ENCODE assay signal across 20 cellular contexts in genomic region chr12:18467636-18468520, GRCh38.
DNase-seq lines count a peak whose midpoint lies in the region; ATAC-seq and TF ChIP-seq lines count a peak whose summit lies in the region.
"Had no signal": no experiment of that assay in that cellular context is flagged by ENCODE, and none has a peak within 500 bp of the region (broad histone marks: within the 10 kb centered on the region; RNA-seq: fewer than 3 reads in every experiment).

No MANE protein-coding gene starts in this region.

- peak overlapping the region; percentile 5; the same call in 1 of the 2 replicates for H3K9ac ChIP-seq in PC-3 (ENCODE audit: low read length)
- H3K9ac ChIP-seq in smooth muscle cell (ENCODE audit: low read depth): no peak overlapping the region

- peak overlapping the region; percentile 77 for H3K27ac ChIP-seq in PC-3 (ENCODE audit: low read length)
- peak overlapping the region; percentile 36 for H3K27ac ChIP-seq in smooth muscle cell (ENCODE audit: low read depth)
- H3K27ac ChIP-seq: brain microvascular endothelial cell, testis had no signal

- no peaks in the 10 kb centered on the region for H3K79me2 ChIP-seq in PC-3 (ENCODE audit: low read length)
- H3K79me2 ChIP-seq in smooth muscle cell (ENCODE audit: low read depth): no peaks in the 10 kb centered on the region

- peak; percentile 65 for ATAC-seq in GM18907 (IDR thresholded peaks at IDR 0.05; ENCODE audit: unreplicated experiment)
- ATAC-seq in HG02798 (IDR thresholded peaks at IDR 0.05; ENCODE audit: poor library complexity, unreplicated experiment): peak; percentile 84
- ATAC-seq in PC-3: peak; percentile 39
- ATAC-seq: activated CD4-positive, alpha-beta T cell treated with anti-CD3 and anti-CD28 coated beads for 36 hours; Right ventricle myocardium inferior; sciatic nerve had no signal

- H3K9me2 ChIP-seq in PC-3 (replicated peaks; ENCODE audit: low read length): no peaks in the 10 kb centered on the region

- no peaks in the 10 kb centered on the region for H3K36me3 ChIP-seq in PC-3 (ENCODE audit: low read depth, low read length)
- no peaks in the 10 kb centered on the region for H3K36me3 ChIP-seq in smooth muscle cell (ENCODE audit: low read depth)
- H3K36me3 ChIP-seq: brain microvascular endothelial cell had no signal

- H2AFZ ChIP-seq in PC-3 (ENCODE audit: low read length) (no peak overlapping the region), smooth muscle cell (ENCODE audit: low read depth) (no peak overlapping the region)

- H3F3A ChIP-seq in PC-3 (ENCODE audit: low read length, unreplicated experiment): no peaks in the 10 kb centered on the region
- H3F3A ChIP-seq in smooth muscle cell (ENCODE audit: low read depth): no peaks in the 10 kb centered on the region

- CTCF ChIA-PET in PC-3 (lab: Charles Lee): no interaction called here

- WGBS in smooth muscle cell (ENCODE audit: low lambda C conversion rate): 70% methylated on average over 1 of the region's 1 CpG

- H3K4me3 ChIP-seq in PC-3 (ENCODE audit: low read length) (no peak overlapping the region), smooth muscle cell (no peak overlapping the region)
- H3K4me3 ChIP-seq: testis had no signal

- TF ChIP-seq CTCF in PC-3 (conservative IDR thresholded peaks at IDR 0.05; ENCODE audit: low read depth, low read length): no peak
- no peak for TF ChIP-seq CTCF in smooth muscle cell (IDR thresholded peaks at IDR 0.05; ENCODE audit: borderline replicate concordance, insufficient read depth, poor library complexity, severe bottlenecking)

- DNase-seq in PC-3 (no peak), smooth muscle cell (lab: John Stamatoyannopoulos, UW; ENCODE audit: unreplicated experiment) (no peak), GM19238 (ENCODE audit: insufficient read length, low spot score) (no peak), DMS153 (lab: John Stamatoyannopoulos, UW) (no peak)
- no peak for DNase-seq in activated CD4-positive, CD25-positive, alpha-beta regulatory T cell (lab: John Stamatoyannopoulos, UW)
- DNase-seq: activated CD4-positive, alpha-beta T cell treated with anti-CD3 and anti-CD28 coated beads for 36 hours; activated naive CD4-positive, alpha-beta T cell treated with anti-CD3 and anti-CD28 coated beads, Interleukin-2, amount 50 U/mL, for 16 hours; brain microvascular endothelial cell; C1 segment of cervical spinal cord; dermis blood vessel endothelial cell; DMS53; hypothalamus; NCI-H1417 treated with DMSO at 0.1 percent for 48 hours; NCI-H226; stimulated activated CD4-positive, alpha-beta T cell treated with anti-CD3 and anti-CD28 coated beads, Interleukin-4, amount 100 ng/mL, for 24 hours; testis had no signal

- H3K4me1 ChIP-seq in PC-3 (ENCODE audit: insufficient read depth, low read length) (peaks cover 19% of the 10 kb centered on the region), smooth muscle cell (ENCODE audit: low read depth) (peaks cover 8% of the 10 kb centered on the region)
- H3K4me1 ChIP-seq: testis had no signal

- no TSS peak for BruUV-seq in PC-3 (replicated peaks; lab: Mats Ljungman, UMichigan)

- no peaks in the 10 kb centered on the region for H3K27me3 ChIP-seq in PC-3 (ENCODE audit: low read length)
- H3K27me3 ChIP-seq in smooth muscle cell (ENCODE audit: low read depth): no peaks in the 10 kb centered on the region
- H3K27me3 ChIP-seq: brain microvascular endothelial cell, testis had no signal

- no peaks in the 10 kb centered on the region for H4K20me1 ChIP-seq in PC-3 (ENCODE audit: low read length)
- H4K20me1 ChIP-seq in smooth muscle cell (ENCODE audit: low read depth): no peaks in the 10 kb centered on the region

- intact Hi-C loops in PC-3 (cut with micrococcal nuclease): no loop called here

- POLR2A ChIA-PET in PC-3 (lab: Charles Lee; ENCODE audit: unreplicated experiment): no interaction called here

- H3K9me3 ChIP-seq in PC-3 (ENCODE audit: low read length) (no peaks in the 10 kb centered on the region), smooth muscle cell (replicated peaks; ENCODE audit: low read depth) (no peaks in the 10 kb centered on the region)
- H3K9me3 ChIP-seq: testis had no signal

- H3K4me2 ChIP-seq in PC-3 (ENCODE audit: low read length): peak overlapping the region; percentile 55
- H3K4me2 ChIP-seq in smooth muscle cell: no peak overlapping the region
